ENCODE assay signal across 8 cellular contexts in the genomic region with DNA sequence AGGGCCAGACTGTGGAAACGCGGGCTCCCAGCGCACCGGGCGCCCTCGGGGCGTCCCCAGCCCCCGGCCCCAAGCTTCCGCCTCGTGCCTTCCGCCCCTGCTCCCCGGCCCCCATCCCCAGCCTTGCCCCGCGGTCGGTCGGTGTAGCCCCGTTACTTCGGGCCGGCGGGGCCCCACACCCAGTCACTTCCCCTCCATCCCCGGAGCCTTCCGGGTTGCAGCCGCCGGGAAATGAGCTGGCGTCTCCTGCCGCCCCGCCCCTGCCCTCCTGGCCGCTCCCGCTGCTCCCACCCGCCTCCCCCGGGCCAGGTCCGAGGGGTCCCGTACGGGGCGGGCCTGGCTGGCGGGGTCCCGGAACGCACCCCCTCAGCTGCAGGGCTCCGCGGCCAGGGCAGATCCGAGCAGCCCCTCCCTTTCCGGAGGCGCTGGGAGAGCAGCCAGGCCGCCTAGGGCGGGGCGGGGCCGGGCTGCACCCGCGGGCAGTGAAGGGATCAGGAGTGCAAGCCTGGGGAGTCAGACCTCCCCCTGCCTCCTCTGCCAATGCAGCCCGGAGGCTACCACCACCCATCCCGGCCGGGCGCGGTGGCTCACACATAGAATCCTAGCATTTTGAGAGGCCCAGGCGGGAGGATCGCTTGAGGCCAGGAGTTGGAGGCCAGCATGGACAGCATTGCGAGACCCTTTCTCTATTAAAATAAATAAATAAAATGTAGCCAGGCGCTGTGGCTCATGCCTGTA. TPM values are rescaled to one million over a fixed set of nuclear protein-coding genes. Genes with fewer than 3 reads are reported as not detected.
DNase-seq lines count a peak whose midpoint lies in the region; ATAC-seq and TF ChIP-seq lines count a peak whose summit lies in the region.

No MANE protein-coding gene starts in this region.

- peak overlapping the region; percentile 100 for H3K4me2 ChIP-seq in hepatocyte

- no peaks in the 10 kb centered on the region for H4K20me1 ChIP-seq in hepatocyte (ENCODE audit: insufficient read depth, poor library complexity, severe bottlenecking)

- peaks cover 25% of the 10 kb centered on the region for H3K4me1 ChIP-seq in hepatocyte (ENCODE audit: insufficient read depth)

- H2AFZ ChIP-seq in hepatocyte: peak overlapping the region; percentile 97

- ATAC-seq in GM21526 (IDR thresholded peaks at IDR 0.05; ENCODE audit: low FRiP score, unreplicated experiment) (peak; percentile 40), HG03520 (IDR thresholded peaks at IDR 0.05; ENCODE audit: unreplicated experiment) (no peak)

- no peaks in the 10 kb centered on the region for H3K27me3 ChIP-seq in hepatocyte

- DNase-seq in EL: peak; percentile 81
- no peak for DNase-seq in Jurkat, Clone E6-1 (ENCODE audit: low read depth, low spot score)
- peak; percentile 47 to 81 (median 59) for DNase-seq in T-helper 2 cell
- no peak for DNase-seq in astrocyte of the cerebellum (ENCODE audit: low read depth)
- DNase-seq in hepatocyte (ENCODE audit: low spot score): peak; percentile 83
- peak; percentile 46 for DNase-seq in renal cortical epithelial cell (ENCODE audit: low read depth)

- H3K36me3 ChIP-seq in hepatocyte (replicated peaks; ENCODE audit: insufficient read depth, low read depth): no peaks in the 10 kb centered on the region

- in situ Hi-C loops in astrocyte of the cerebellum (cut with HindIII; ENCODE audit: low sequenced_read_pairs): no loop called here

- WGBS in hepatocyte (ENCODE audit: low lambda C conversion rate, missing lambda C conversion rate): 24% methylated on average over 15 of the region's 58 CpGs

- H3K27ac ChIP-seq in hepatocyte: peak overlapping the region; percentile 86

- no peaks in the 10 kb centered on the region for H3K9me3 ChIP-seq in hepatocyte (ENCODE audit: low read depth)

- no peaks in the 10 kb centered on the region for H3K9me2 ChIP-seq in hepatocyte (replicated peaks; ENCODE audit: insufficient read depth)

- H3K79me2 ChIP-seq in hepatocyte: peaks cover 25% of the 10 kb centered on the region

- TF ChIP-seq CTCF in astrocyte of the cerebellum (IDR thresholded peaks at IDR 0.05; ENCODE audit: low read depth, low read length, missing control alignments): no peak
- TF ChIP-seq CTCF in hepatocyte (IDR thresholded peaks at IDR 0.05; ENCODE audit: poor library complexity): no peak

- peak overlapping the region; percentile 63 for H3K4me3 ChIP-seq in Jurkat, Clone E6-1 (ENCODE audit: low read length)
- H3K4me3 ChIP-seq in astrocyte of the cerebellum (ENCODE audit: low read depth, low read length) (peak overlapping the region; percentile 66), hepatocyte (peak overlapping the region; percentile 88)

RNA-seq across cellular contexts. Expression of a gene that starts 0.7 kb away (rescaled TPM):
- polyA plus RNA-seq in Jurkat, Clone E6-1 (2012; ENCODE audit: insufficient read depth, insufficient read length): 235 TPM
- total RNA-seq in hepatocyte: 139 and 153 TPM in 2 replicates
- polyA plus RNA-seq in hepatocyte: 199 and 205 TPM in 2 replicates
- total RNA-seq in renal cortical epithelial cell: 565 and 690 TPM in 2 replicates

RNA-seq across cellular contexts. Expression of a gene that starts 33.2 kb away (rescaled TPM):
- polyA plus RNA-seq in Jurkat, Clone E6-1 (2012; ENCODE audit: insufficient read depth, insufficient read length): 281 TPM
- total RNA-seq in hepatocyte: 93.9 and 110 TPM in 2 replicates
- 52.6 and 76.5 TPM in 2 replicates for polyA plus RNA-seq in hepatocyte
- 77.4 and 89.1 TPM in 2 replicates for total RNA-seq in renal cortical epithelial cell

RNA-seq across cellular contexts. Expression of a gene that starts 33.5 kb away (rescaled TPM):
- polyA plus RNA-seq in Jurkat, Clone E6-1 (2012; ENCODE audit: insufficient read depth, insufficient read length): 165 TPM
- total RNA-seq in hepatocyte (77.5 and 87.7 TPM in 2 replicates), renal cortical epithelial cell (77.7 and 128 TPM in 2 replicates)
- polyA plus RNA-seq in hepatocyte: 233 and 235 TPM in 2 replicates

RNA-seq across cellular contexts. Expression of a gene that starts 49.5 kb away (rescaled TPM):
- 77.9 TPM for polyA plus RNA-seq in Jurkat, Clone E6-1 (2012; ENCODE audit: insufficient read depth, insufficient read length)
- total RNA-seq in hepatocyte (158 and 166 TPM in 2 replicates), renal cortical epithelial cell (101 and 169 TPM in 2 replicates)
- 190 and 194 TPM in 2 replicates for polyA plus RNA-seq in hepatocyte

Comparison
In these comparisons a context has a peak if more than half of its experiments do, and no peak if none do; other contexts are left out.
1. DNase-seq: peak in EL (single experiment), T-helper 2 cell (5 of 5), hepatocyte (single experiment) and renal cortical epithelial cell (single experiment); none in Jurkat, Clone E6-1 (single experiment) and astrocyte of the cerebellum (single experiment).
2. Peak in every context shown above with its lines, with median percentiles within 50 percentile points of each other: H3K4me3 ChIP-seq.